8 cellular contexts compared by ENCODE assay signal in genomic region chr1:39973503-39974135, GRCh38. TPM values are rescaled to one million over a fixed set of nuclear protein-coding genes. Genes with fewer than 3 reads are reported as not detected.
DNase-seq lines count a peak whose midpoint lies in the region; ATAC-seq and TF ChIP-seq lines count a peak whose summit lies in the region.

No MANE protein-coding gene starts in this region.

- no peak for DNase-seq in HFF-Myc (ENCODE audit: extremely low read depth, low read depth)
- DNase-seq in NCI-H774 (lab: John Stamatoyannopoulos, UW): peak; percentile 91
- peak; percentile 40 to 61 for DNase-seq in activated CD8-positive, alpha-beta memory T cell treated with anti-CD3 and anti-CD28 coated beads for 1 hour (ENCODE audit: extremely low read depth in 1 of 2, low read depth in 1 of 2)
- DNase-seq in mesothelial cell of epicardium (ENCODE audit: low spot score in 2 of 2, unreplicated experiment in 2 of 2): peak; percentile 48 to 80
- peak; percentile 58 for DNase-seq in stimulated activated CD8-positive, alpha-beta memory T cell treated with anti-CD3 and anti-CD28 coated beads, Interleukin-4, amount 100 ng/mL, for 24 hours (ENCODE audit: low read depth)

- no peaks in the 10 kb centered on the region for H3K36me3 ChIP-seq in endocrine pancreas (ENCODE audit: control insufficient read depth, insufficient read depth, low read length)

- H3K27me3 ChIP-seq in endocrine pancreas (ENCODE audit: control insufficient read depth, insufficient read depth, low read length): no peaks in the 10 kb centered on the region

- H3K4me1 ChIP-seq in endocrine pancreas (ENCODE audit: control insufficient read depth, insufficient read depth, low read length): no peaks in the 10 kb centered on the region

- TF ChIP-seq CTCF in C4-2B (conservative IDR thresholded peaks at IDR 0.05) (peak; percentile 99), HFF-Myc (IDR thresholded peaks at IDR 0.05; ENCODE audit: low read depth, low read length, missing control alignments) (peak; percentile 95), mesothelial cell of epicardium (IDR thresholded peaks at IDR 0.05; ENCODE audit: unreplicated experiment) (peak; percentile 93)

- H3K9me3 Mint-ChIP-seq in mesothelial cell of epicardium: peaks cover 10% of the 10 kb centered on the region

- no peaks in the 10 kb centered on the region for H3K27me3 Mint-ChIP-seq in mesothelial cell of epicardium (ENCODE audit: low read depth)

- H3K4me1 Mint-ChIP-seq in mesothelial cell of epicardium: peaks cover 6% of the 10 kb centered on the region

- ATAC-seq in HG02571 (IDR thresholded peaks at IDR 0.05; ENCODE audit: unreplicated experiment): no peak

- H3K36me3 Mint-ChIP-seq in mesothelial cell of epicardium: peaks cover 3% of the 10 kb centered on the region

- no peaks in the 10 kb centered on the region for H3K9me3 ChIP-seq in endocrine pancreas (ENCODE audit: control insufficient read depth, low read length)

- H3K9ac ChIP-seq in endocrine pancreas (ENCODE audit: control insufficient read depth, insufficient read depth, low read length): no peak overlapping the region

- H3K27ac Mint-ChIP-seq in mesothelial cell of epicardium: no peak overlapping the region

- no peak overlapping the region for H3K27ac ChIP-seq in C4-2B

- no peak overlapping the region for H3K4me3 Mint-ChIP-seq in mesothelial cell of epicardium

- no peak overlapping the region for H3K4me3 ChIP-seq in HFF-Myc (replicated peaks; ENCODE audit: low read depth, low read length)
- peak overlapping the region; percentile 1 for H3K4me3 ChIP-seq in endocrine pancreas (ENCODE audit: control insufficient read depth, insufficient read depth, low read length)

RNA-seq across cellular contexts. Expression of gene MFSD2A, which starts 18.7 kb away (rescaled TPM):
- 5.7 to 6.9 TPM (median 6.1 TPM) in 3 replicates for total RNA-seq in mesothelial cell of epicardium
